In the genomic region with DNA sequence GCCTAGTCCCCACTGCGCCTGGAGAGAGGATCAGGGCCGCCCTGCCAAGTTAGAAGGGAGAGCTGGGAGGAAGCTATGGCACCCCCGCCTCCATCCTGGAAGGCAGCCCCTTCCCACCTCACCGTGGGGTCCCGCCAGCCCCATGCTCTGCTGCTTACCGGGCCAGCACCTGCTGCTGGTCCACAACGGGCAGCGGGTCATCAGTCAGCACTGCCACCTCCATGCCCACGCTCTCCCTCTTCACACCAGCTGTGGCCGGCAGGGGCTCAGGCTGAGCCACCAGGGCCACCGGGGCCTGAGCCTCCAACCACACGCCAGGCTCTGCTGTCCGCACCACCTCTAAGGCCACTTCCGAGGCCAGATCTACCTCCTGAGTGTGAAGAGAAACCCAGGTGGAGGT, we compare ENCODE assay signal across 19 cellular contexts. TPM values are rescaled to one million over a fixed set of nuclear protein-coding genes. Genes with fewer than 3 reads are reported as not detected.
DNase-seq lines count a peak whose midpoint lies in the region; ATAC-seq, FAIRE-seq and TF ChIP-seq lines count a peak whose summit lies in the region.
"Had no signal": no experiment of that assay in that cellular context is flagged by ENCODE, and none has a peak within 500 bp of the region (broad histone marks: within the 10 kb centered on the region; RNA-seq: fewer than 3 reads in every experiment).

No MANE protein-coding gene starts in this region.

- H3K36me3 ChIP-seq in astrocyte (ENCODE audit: insufficient read depth, low read length): no peaks in the 10 kb centered on the region
- no peaks in the 10 kb centered on the region for H3K36me3 ChIP-seq in gastroesophageal sphincter
- H3K36me3 ChIP-seq in testis (ENCODE audit: low read depth, missing control alignments): no peaks in the 10 kb centered on the region

- H3K4me1 Mint-ChIP-seq in astrocyte (ENCODE audit: low read depth, unreplicated experiment) (no peaks in the 10 kb centered on the region), nephron progenitor cell (peaks cover 26% of the 10 kb centered on the region)

- no peak for TF ChIP-seq POLR2A in gastroesophageal sphincter (IDR thresholded peaks at IDR 0.05)
- no peak for TF ChIP-seq POLR2A in testis (IDR thresholded peaks at IDR 0.05)

- H3K36me3 Mint-ChIP-seq in astrocyte (ENCODE audit: low read depth, unreplicated experiment): peaks cover 2% of the 10 kb centered on the region
- H3K36me3 Mint-ChIP-seq in nephron progenitor cell (ENCODE audit: low read depth): peaks cover 5% of the 10 kb centered on the region
- H3K36me3 Mint-ChIP-seq: CD8-positive, alpha-beta T cell had no signal

- DNase-seq in astrocyte (ENCODE audit: low read depth): no peak
- DNase-seq in nephron progenitor cell: no peak
- no peak for DNase-seq in testis
- DNase-seq in NCI-H345 treated with DMSO at 0.1 percent for 48 hours (lab: John Stamatoyannopoulos, UW; ENCODE audit: unreplicated experiment): no peak
- no peak for DNase-seq in COLO829 (ENCODE audit: low spot score)
- no peak for DNase-seq in stimulated activated CD4-positive, alpha-beta T cell treated with anti-CD3 and anti-CD28 coated beads, Interleukin-1b, Interleukin-23, amount 100 ng/mL, for 48 hours
- DNase-seq: activated CD4-positive, alpha-beta T cell treated with anti-CD3 and anti-CD28 coated beads, Interleukin-2, amount 10 ng/mL, durations not matched to agents 7 days and 5 days; activated CD8-positive, alpha-beta memory T cell treated with anti-CD3 and anti-CD28 coated beads, Interleukin-2, amount 50 U/mL, for 4 hours; activated gamma-delta T cell; CD8-positive, alpha-beta T cell; NCI-H1417; NCI-H2107; NCI-H524 treated with DMSO at 0.1 percent for 48 hours; stimulated activated CD4-positive, alpha-beta T cell treated with anti-CD3 and anti-CD28 coated beads, Interleukin-4, amount 100 ng/mL, for 1 hour; T-helper 1 cell had no signal

- no peaks in the 10 kb centered on the region for H4K20me1 ChIP-seq in astrocyte (ENCODE audit: insufficient read depth, low read length)

- H3K4me1 ChIP-seq in astrocyte (ENCODE audit: insufficient read depth, low read length) (no peaks in the 10 kb centered on the region), gastroesophageal sphincter (peaks cover 0 to 5% (median 0%) of the 10 kb centered on the region in 3 donors), testis (peaks cover 22% of the 10 kb centered on the region)

- H3K27ac ChIP-seq in astrocyte (ENCODE audit: low read depth, low read length) (no peak overlapping the region), gastroesophageal sphincter (peak overlapping the region in 3 of 4 donors; percentile 56 to 71 (median 64)), testis (peak overlapping the region; percentile 82 to 85)

- H3K79me2 ChIP-seq in astrocyte (ENCODE audit: insufficient read depth, low read length): no peaks in the 10 kb centered on the region

- H3K27me3 ChIP-seq in astrocyte (ENCODE audit: insufficient read depth, low read length): no peaks in the 10 kb centered on the region
- no peaks in the 10 kb centered on the region for H3K27me3 ChIP-seq in gastroesophageal sphincter
- H3K27me3 ChIP-seq in testis: no peaks in the 10 kb centered on the region

- peaks cover 9% of the 10 kb centered on the region for H3K27me3 Mint-ChIP-seq in astrocyte (ENCODE audit: low read depth, unreplicated experiment)
- peaks cover 3% of the 10 kb centered on the region for H3K27me3 Mint-ChIP-seq in nephron progenitor cell (ENCODE audit: low read depth, poor library complexity)

- TF ChIP-seq EP300 in gastroesophageal sphincter (IDR thresholded peaks at IDR 0.05): no peak

- no CpG with 5 or more reads among the region's 14 CpGs for WGBS in gastroesophageal sphincter (ENCODE audit: low coverage in 1 of 2), 2 donors
- 83 to 92% methylated on average over 4 to 12 of the region's 14 CpGs for WGBS in testis, 2 donors

- peaks cover 2% of the 10 kb centered on the region for H3K9me3 Mint-ChIP-seq in astrocyte (ENCODE audit: unreplicated experiment)
- H3K9me3 Mint-ChIP-seq in nephron progenitor cell: no peaks in the 10 kb centered on the region
- H3K9me3 Mint-ChIP-seq: activated CD4-positive, alpha-beta T cell treated with anti-CD3 and anti-CD28 coated beads, Interleukin-2, amount 10 ng/mL, durations not matched to agents 7 days and 5 days; CD8-positive, alpha-beta T cell had no signal

- TF ChIP-seq CTCF in astrocyte (IDR thresholded peaks at IDR 0.05; ENCODE audit: insufficient read depth, low read depth, low read length) (no peak), gastroesophageal sphincter (IDR thresholded peaks at IDR 0.05) (no peak), nephron progenitor cell (IDR thresholded peaks at IDR 0.05) (no peak), testis (IDR thresholded peaks at IDR 0.05) (no peak)

- H2AFZ ChIP-seq in astrocyte (ENCODE audit: low read depth, low read length): peak overlapping the region; percentile 34

- H3K4me3 Mint-ChIP-seq in astrocyte (ENCODE audit: unreplicated experiment) (no peak overlapping the region), nephron progenitor cell (no peak overlapping the region)
- H3K4me3 Mint-ChIP-seq: activated CD4-positive, alpha-beta T cell treated with anti-CD3 and anti-CD28 coated beads, Interleukin-2, amount 10 ng/mL, durations not matched to agents 7 days and 5 days; CD8-positive, alpha-beta T cell had no signal

- intact Hi-C loops in testis (cut with DNase I; ENCODE audit: low total_unique reads): no loop called here

- no peak for FAIRE-seq in astrocyte (lab: Jason Lieb, UNC)
- FAIRE-seq: frontal cortex had no signal

- ATAC-seq in gastroesophageal sphincter: peak; percentile 27
- ATAC-seq in HG03457 (IDR thresholded peaks at IDR 0.05; ENCODE audit: unreplicated experiment): no peak
- ATAC-seq: CD8-positive, alpha-beta T cell; HCT116 had no signal

- no peaks in the 10 kb centered on the region for H3K9me3 ChIP-seq in astrocyte (ENCODE audit: insufficient read depth, low read depth, low read length)
- H3K9me3 ChIP-seq in gastroesophageal sphincter: no peaks in the 10 kb centered on the region
- H3K9me3 ChIP-seq in testis: no peaks in the 10 kb centered on the region

- no peak overlapping the region for H3K27ac Mint-ChIP-seq in astrocyte (ENCODE audit: unreplicated experiment)
- peak overlapping the region; percentile 80 for H3K27ac Mint-ChIP-seq in nephron progenitor cell
- H3K27ac Mint-ChIP-seq: activated CD4-positive, alpha-beta T cell treated with anti-CD3 and anti-CD28 coated beads, Interleukin-2, amount 10 ng/mL, durations not matched to agents 7 days and 5 days; CD8-positive, alpha-beta T cell had no signal

- H3K9ac ChIP-seq in astrocyte (ENCODE audit: low read length): no peak overlapping the region

- H3K4me3 ChIP-seq in astrocyte (ENCODE audit: insufficient read depth, low read depth, low read length) (no peak overlapping the region), gastroesophageal sphincter (peak overlapping the region in 1 of 2 donors; percentile 39), testis (peak overlapping the region in 1 of 2 donors; percentile 7)

- H3K4me2 ChIP-seq in astrocyte (ENCODE audit: low read length): no peak overlapping the region

RNA-seq across cellular contexts. Expression of a gene that starts 23.5 kb away (rescaled TPM):
- total RNA-seq in astrocyte: 327 and 331 TPM in 2 replicates
- total RNA-seq in gastroesophageal sphincter: 100 to 1,000 TPM in 3 of 4 donors, 10 to 100 TPM in 1; 83.4 to 116 (median 110) TPM
- total RNA-seq in testis: 100 to 1,000 TPM; 207 to 275 TPM
- polyA plus RNA-seq in testis (ENCODE audit: insufficient read depth, low read depth, low replicate concordance): 237 TPM

RNA-seq across cellular contexts. Expression of a gene that starts 33.2 kb away (rescaled TPM):
- total RNA-seq in astrocyte: 2.2 and 2.3 TPM in 2 replicates
- 10 to 100 TPM in 2 of 4 donors, 1 to 10 TPM in 1, under 1 TPM in 1; 0.47 to 11.8 (median 7.5) TPM for total RNA-seq in gastroesophageal sphincter
- total RNA-seq in testis: 10 to 100 TPM; 36.1 to 80.2 TPM
- 54.1 TPM for polyA plus RNA-seq in testis (ENCODE audit: insufficient read depth, low read depth, low replicate concordance)
- total RNA-seq: activated CD4-positive, alpha-beta T cell treated with anti-CD3 and anti-CD28 coated beads, Interleukin-2, amount 10 ng/mL, durations not matched to agents 7 days and 5 days; CD8-positive, alpha-beta T cell had no signal

RNA-seq across cellular contexts. Expression of a gene that starts 47.9 kb away (rescaled TPM):
- total RNA-seq in astrocyte: 4.0 and 5.9 TPM in 2 replicates
- total RNA-seq in gastroesophageal sphincter: 1 to 10 TPM in 2 of 4 donors, under 1 TPM in 2; 0.47 to 6.9 (median 1.1) TPM
- 1 to 10 TPM; 4.2 to 5.8 TPM for total RNA-seq in testis
- polyA plus RNA-seq in testis (ENCODE audit: insufficient read depth, low read depth, low replicate concordance): 5.1 TPM
- total RNA-seq: activated CD4-positive, alpha-beta T cell treated with anti-CD3 and anti-CD28 coated beads, Interleukin-2, amount 10 ng/mL, durations not matched to agents 7 days and 5 days; CD8-positive, alpha-beta T cell had no signal

RNA-seq across cellular contexts. Expression of a gene that starts 51.4 kb away (rescaled TPM):
- 25.0 and 25.6 TPM in 2 replicates for total RNA-seq in astrocyte
- total RNA-seq in gastroesophageal sphincter: 100 to 1,000 TPM; 148 to 269 (median 203) TPM
- 100 to 1,000 TPM; 157 to 168 TPM for total RNA-seq in testis
- 340 TPM for polyA plus RNA-seq in testis (ENCODE audit: insufficient read depth, low read depth, low replicate concordance)
